In the genomic region with DNA sequence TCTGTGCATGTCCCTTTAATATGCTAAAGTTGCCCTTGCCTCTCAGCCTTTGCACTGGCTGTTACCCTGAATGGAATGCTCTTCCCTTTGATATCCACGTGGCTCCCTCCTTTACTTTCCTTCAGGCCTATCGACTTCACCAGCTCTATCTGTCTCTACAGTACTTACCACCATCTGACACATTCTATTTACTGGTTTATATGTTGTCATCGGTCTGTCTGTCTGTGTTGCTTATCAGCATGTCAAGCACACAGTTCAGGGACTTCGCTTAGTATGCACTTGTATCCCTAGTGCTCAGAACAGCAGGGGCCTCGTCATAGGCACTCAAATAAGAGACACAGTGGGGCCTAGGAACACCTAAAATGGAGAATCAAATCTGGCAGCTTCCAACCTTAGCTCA, we compare ENCODE assay signal across 1 cellular context.
TF ChIP-seq lines count a peak whose summit lies in the region.

No MANE protein-coding gene starts in this region.

TF ChIP-seq in K562, 482 proteins besides CTCF, POLR2A, EP300 and RAD21:
- TF ChIP-seq NCOA4 (IDR thresholded peaks at IDR 0.05; ENCODE audit: partially characterized antibody) (no peak), ZNF354B (CRISPR knock-in tag; IDR thresholded peaks at IDR 0.05) (no peak), NCOR1 (IDR thresholded peaks at IDR 0.05) (peak; percentile 41; the same call in 1 of the 2 replicates), ELF4 (CRISPR knock-in tag; IDR thresholded peaks at IDR 0.05) (no peak), TARDBP (IDR thresholded peaks at IDR 0.05) (no peak), MTA1 (IDR thresholded peaks at IDR 0.05; ENCODE audit: borderline replicate concordance) (no peak), ARID1B (IDR thresholded peaks at IDR 0.05) (peak; percentile 18; the same call in 1 of the 2 replicates), TCF3 (CRISPR knock-in tag; IDR thresholded peaks at IDR 0.05) (peak; percentile 68), IFI16 (CRISPR knock-in tag; IDR thresholded peaks at IDR 0.05) (no peak), SETDB1 (IDR thresholded peaks at IDR 0.05; ENCODE audit: low read length) (no peak), WHSC1 (IDR thresholded peaks at IDR 0.05; ENCODE audit: low read length) (no peak), SMARCC2 (IDR thresholded peaks at IDR 0.05; ENCODE audit: low read depth) (no peak), ZBTB5 (IDR thresholded peaks at IDR 0.05) (no peak), ZNF280A (IDR thresholded peaks at IDR 0.05; ENCODE audit: low read depth, partially characterized antibody) (no peak), MEF2A (IDR thresholded peaks at IDR 0.05; ENCODE audit: control insufficient read depth, low read depth, low read length) (no peak), MGA (IDR thresholded peaks at IDR 0.05) (peak; percentile 32; the same call in 1 of the 2 replicates), ZNF384 (IDR thresholded peaks at IDR 0.05; ENCODE audit: low read depth, low read length) (no peak), MEIS2 (IDR thresholded peaks at IDR 0.05; ENCODE audit: partially characterized antibody) (peak; percentile 57), U2AF2 (optimal IDR thresholded peaks at IDR 0.05; ENCODE audit: low read depth, low read length) (no peak), MAX (CRISPR knock-in tag; IDR thresholded peaks at IDR 0.05) (peak; percentile 50; the same call in 1 of the 2 replicates), CBFA2T2 (conservative IDR thresholded peaks at IDR 0.05) (peak; percentile 44), CBFA2T3 (IDR thresholded peaks at IDR 0.05) (peak; percentile 73), PYGO2 (tag; IDR thresholded peaks at IDR 0.05) (no peak), L3MBTL2 (IDR thresholded peaks at IDR 0.05) (peak; percentile 44; the same call in 1 of the 2 replicates), HMG20A (CRISPR knock-in tag; conservative IDR thresholded peaks at IDR 0.05) (no peak)
- TF ChIP-seq, protein P1, sequence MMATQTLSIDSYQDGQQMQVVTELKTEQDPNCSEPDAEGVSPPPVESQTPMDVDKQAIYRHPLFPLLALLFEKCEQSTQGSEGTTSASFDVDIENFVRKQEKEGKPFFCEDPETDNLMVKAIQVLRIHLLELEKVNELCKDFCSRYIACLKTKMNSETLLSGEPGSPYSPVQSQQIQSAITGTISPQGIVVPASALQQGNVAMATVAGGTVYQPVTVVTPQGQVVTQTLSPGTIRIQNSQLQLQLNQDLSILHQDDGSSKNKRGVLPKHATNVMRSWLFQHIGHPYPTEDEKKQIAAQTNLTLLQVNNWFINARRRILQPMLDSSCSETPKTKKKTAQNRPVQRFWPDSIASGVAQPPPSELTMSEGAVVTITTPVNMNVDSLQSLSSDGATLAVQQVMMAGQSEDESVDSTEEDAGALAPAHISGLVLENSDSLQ (IDR thresholded peaks at IDR 0.05), result peak; percentile 33; the same call in 1 of the 2 replicates
- TF ChIP-seq, protein P2, sequence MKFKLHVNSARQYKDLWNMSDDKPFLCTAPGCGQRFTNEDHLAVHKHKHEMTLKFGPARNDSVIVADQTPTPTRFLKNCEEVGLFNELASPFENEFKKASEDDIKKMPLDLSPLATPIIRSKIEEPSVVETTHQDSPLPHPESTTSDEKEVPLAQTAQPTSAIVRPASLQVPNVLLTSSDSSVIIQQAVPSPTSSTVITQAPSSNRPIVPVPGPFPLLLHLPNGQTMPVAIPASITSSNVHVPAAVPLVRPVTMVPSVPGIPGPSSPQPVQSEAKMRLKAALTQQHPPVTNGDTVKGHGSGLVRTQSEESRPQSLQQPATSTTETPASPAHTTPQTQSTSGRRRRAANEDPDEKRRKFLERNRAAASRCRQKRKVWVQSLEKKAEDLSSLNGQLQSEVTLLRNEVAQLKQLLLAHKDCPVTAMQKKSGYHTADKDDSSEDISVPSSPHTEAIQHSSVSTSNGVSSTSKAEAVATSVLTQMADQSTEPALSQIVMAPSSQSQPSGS (CRISPR knock-in tag; IDR thresholded peaks at IDR 0.05), result no peak
